In the genomic region with DNA sequence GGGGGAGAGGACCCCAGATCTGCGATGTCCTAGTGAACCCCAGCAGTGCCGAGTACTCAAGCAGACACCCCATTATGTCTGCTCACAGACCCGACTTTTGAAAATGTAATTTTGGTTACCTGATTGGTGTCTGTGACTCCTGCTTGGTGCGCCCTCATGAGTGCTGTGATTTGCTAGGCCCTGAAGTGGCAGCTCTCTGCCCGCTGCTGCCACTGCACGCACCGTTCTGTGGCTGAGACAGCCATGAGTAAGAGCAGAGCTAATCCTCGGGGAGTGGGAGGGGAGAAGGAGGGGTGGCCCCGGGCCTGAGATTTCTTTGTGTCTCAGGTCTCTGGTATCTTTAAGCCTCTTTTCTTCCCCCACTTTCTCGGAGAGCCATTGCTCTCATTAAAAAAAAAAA, we compare ENCODE assay signal across 11 cellular contexts. TPM values are rescaled to one million over a fixed set of nuclear protein-coding genes. Genes with fewer than 3 reads are reported as not detected.
DNase-seq lines count a peak whose midpoint lies in the region; ATAC-seq and TF ChIP-seq lines count a peak whose summit lies in the region.
"Had no signal": no experiment of that assay in that cellular context is flagged by ENCODE, and none has a peak within 500 bp of the region (broad histone marks: within the 10 kb centered on the region; RNA-seq: fewer than 3 reads in every experiment).

No MANE protein-coding gene starts in this region.

- H3K4me1 ChIP-seq in RWPE2 (ENCODE audit: insufficient read depth, poor library complexity, severe bottlenecking) (peaks cover 52% of the 10 kb centered on the region), Peyer's patch (no peaks in the 10 kb centered on the region), mucosa of descending colon (ENCODE audit: low read depth) (no peaks in the 10 kb centered on the region)

- peaks cover 3% of the 10 kb centered on the region for H3K9me3 ChIP-seq in RWPE2 (ENCODE audit: severe bottlenecking)
- H3K9me3 ChIP-seq in Peyer's patch: peaks cover 0 to 7% (median 0%) of the 10 kb centered on the region in 4 donors
- peaks cover 7% of the 10 kb centered on the region for H3K9me3 ChIP-seq in mucosa of descending colon

- TF ChIP-seq POLR2A in Peyer's patch (IDR thresholded peaks at IDR 0.05): no peak

- H3K4me3 ChIP-seq in RWPE2 (ENCODE audit: severe bottlenecking) (no peak overlapping the region), retinal pigment epithelial cell (ENCODE audit: low read length) (no peak overlapping the region), Peyer's patch (no peak overlapping the region), mucosa of descending colon (no peak overlapping the region)

- H3K27ac ChIP-seq in RWPE2 (ENCODE audit: poor library complexity, severe bottlenecking): peak overlapping the region; percentile 99
- H3K27ac ChIP-seq in Peyer's patch: no peak overlapping the region

- peaks cover 3% of the 10 kb centered on the region; the same call in 1 of the 2 replicates for H3K36me3 ChIP-seq in RWPE2 (ENCODE audit: low read depth)
- H3K36me3 ChIP-seq in Peyer's patch: no peaks in the 10 kb centered on the region
- no peaks in the 10 kb centered on the region for H3K36me3 ChIP-seq in mucosa of descending colon (ENCODE audit: low read depth)

- intact Hi-C loops in mucosa of descending colon (cut with DNase I, micrococcal nuclease): no loop called here

- H3K27me3 ChIP-seq in RWPE2 (ENCODE audit: insufficient read depth, poor library complexity, severe bottlenecking) (no peaks in the 10 kb centered on the region), Peyer's patch (no peaks in the 10 kb centered on the region)

- peak; percentile 92 for ATAC-seq in RWPE2 (ENCODE audit: low read depth)
- no peak for ATAC-seq in HG03521 (IDR thresholded peaks at IDR 0.05; ENCODE audit: unreplicated experiment)
- no peak for ATAC-seq in GM21529 (IDR thresholded peaks at IDR 0.05; ENCODE audit: unreplicated experiment)
- no peak for ATAC-seq in mucosa of descending colon

- TF ChIP-seq CTCF in RWPE2 (IDR thresholded peaks at IDR 0.05; ENCODE audit: poor library complexity, severe bottlenecking) (no peak), retinal pigment epithelial cell (conservative IDR thresholded peaks at IDR 0.05; ENCODE audit: low read depth, low read length) (no peak), Peyer's patch (IDR thresholded peaks at IDR 0.05) (no peak), mucosa of descending colon (IDR thresholded peaks at IDR 0.05) (no peak)

- DNase-seq in H4 (ENCODE audit: low spot score) (peak; percentile 73), RWPE2 (ENCODE audit: low spot score) (peak; percentile 82), fibroblast of gingiva (ENCODE audit: low read depth) (peak; percentile 26), retinal pigment epithelial cell (ENCODE audit: low read depth) (peak; percentile 79), Peyer's patch (no peak), mucosa of descending colon (no peak)
- DNase-seq: activated naive CD4-positive, alpha-beta T cell; dermis blood vessel endothelial cell; hypothalamus had no signal

RNA-seq across cellular contexts. Expression of gene FHOD3, which starts 18.2 kb away (rescaled TPM):
- 4.9 and 6.1 TPM in 2 replicates for total RNA-seq in H4 (2014; rRNA removed; shearing (Covaris generic))
- total RNA-seq in Peyer's patch: 10 to 100 TPM in 1 of 4 donors, 1 to 10 TPM in 2, under 1 TPM in 1; 0.53 to 10.7 (median 4.6) TPM
- total RNA-seq in mucosa of descending colon: 10 to 100 TPM in 1 of 3 donors, 1 to 10 TPM in 2; 2.7 to 14.4 (median 4.0) TPM

Comparison
In these comparisons a context has a peak if more than half of its experiments do, and no peak if none do; other contexts are left out.
1. DNase-seq: peak in H4 (single experiment), RWPE2 (single experiment), fibroblast of gingiva (single experiment) and retinal pigment epithelial cell (single experiment); none in Peyer's patch (0 of 3) and mucosa of descending colon (0 of 3).